In the genomic region with DNA sequence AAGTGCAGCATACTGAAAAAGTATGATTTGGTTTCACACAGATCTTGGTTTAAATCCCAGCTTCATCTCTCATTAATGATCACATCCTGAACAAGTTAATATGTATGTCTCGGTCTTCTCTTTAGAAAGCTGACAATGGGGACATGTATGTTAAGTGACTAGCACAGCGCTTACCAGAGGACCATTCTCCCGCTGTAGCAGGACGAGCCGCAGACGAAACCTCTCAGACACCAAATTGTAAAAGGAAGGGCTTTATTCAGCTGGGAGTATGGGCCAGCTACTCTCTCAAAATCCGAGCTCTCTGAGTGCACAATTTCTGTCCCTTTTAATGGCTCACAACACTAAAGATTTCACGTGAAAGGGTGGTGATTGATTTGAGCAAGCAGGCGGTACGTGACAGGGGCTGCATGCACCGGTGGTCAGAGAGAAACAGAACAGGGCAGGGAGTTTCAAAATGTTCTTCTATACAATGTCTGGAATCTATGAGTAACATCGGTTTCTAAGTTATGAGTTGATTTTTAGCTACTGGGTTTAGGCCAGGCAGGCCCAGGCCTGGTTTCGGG, we compare ENCODE assay signal across 24 cellular contexts.
DNase-seq lines count a peak whose midpoint lies in the region; FAIRE-seq and TF ChIP-seq lines count a peak whose summit lies in the region.
"Had no signal": no experiment of that assay in that cellular context is flagged by ENCODE, and none has a peak within 500 bp of the region (broad histone marks: within the 10 kb centered on the region; RNA-seq: fewer than 3 reads in every experiment).

No MANE protein-coding gene starts in this region.

- no peaks in the 10 kb centered on the region for H3K9me2 ChIP-seq in hepatocyte (replicated peaks; ENCODE audit: insufficient read depth)

- H3K4me2 ChIP-seq in hepatocyte = no peak overlapping the region
- no peak overlapping the region for H3K4me2 ChIP-seq in neural progenitor cell

- H3K27ac ChIP-seq in C4-2B (peak overlapping the region; percentile 84), hepatocyte (peak overlapping the region; percentile 37), neural progenitor cell (no peak overlapping the region)
- H3K27ac ChIP-seq: GM23248 had no signal

- no peaks in the 10 kb centered on the region for H3K9me3 ChIP-seq in hepatocyte (ENCODE audit: low read depth)
- no peaks in the 10 kb centered on the region for H3K9me3 ChIP-seq in neural progenitor cell (ENCODE audit: low read depth)
- H3K9me3 ChIP-seq: MG63 had no signal

- 79% methylated on average over 13 of the region's 13 CpGs for WGBS in hepatocyte (ENCODE audit: low lambda C conversion rate, missing lambda C conversion rate)

- H3K79me2 ChIP-seq in hepatocyte (no peaks in the 10 kb centered on the region), neural progenitor cell (ENCODE audit: low read depth) (no peaks in the 10 kb centered on the region)

- H3K36me3 ChIP-seq in hepatocyte (replicated peaks; ENCODE audit: insufficient read depth, low read depth) (no peaks in the 10 kb centered on the region), neural progenitor cell (no peaks in the 10 kb centered on the region)
- H3K36me3 ChIP-seq: MG63 had no signal

- no peaks in the 10 kb centered on the region for H3K4me1 ChIP-seq in hepatocyte (ENCODE audit: insufficient read depth)
- peaks cover 20% of the 10 kb centered on the region for H3K4me1 ChIP-seq in neural progenitor cell

- peaks cover 2% of the 10 kb centered on the region for H3K27me3 Mint-ChIP-seq in neural progenitor cell (ENCODE audit: insufficient read depth, low read depth)
- H3K27me3 Mint-ChIP-seq: IgD-negative memory B cell had no signal

- no peaks in the 10 kb centered on the region for H3K9me3 Mint-ChIP-seq in neural progenitor cell
- H3K9me3 Mint-ChIP-seq: IgD-negative memory B cell had no signal

- H2AFZ ChIP-seq in hepatocyte = no peak overlapping the region
- peak overlapping the region; percentile 69 for H2AFZ ChIP-seq in neural progenitor cell (replicated peaks)
- H2AFZ ChIP-seq: GM23248 had no signal

- peaks cover 14% of the 10 kb centered on the region for H3K4me1 Mint-ChIP-seq in neural progenitor cell
- H3K4me1 Mint-ChIP-seq: IgD-negative memory B cell had no signal

- peak overlapping the region; percentile 97 for H3K27ac Mint-ChIP-seq in neural progenitor cell
- H3K27ac Mint-ChIP-seq: IgD-negative memory B cell had no signal

- no peaks in the 10 kb centered on the region for H3K36me3 Mint-ChIP-seq in neural progenitor cell
- H3K36me3 Mint-ChIP-seq: IgD-negative memory B cell had no signal

- DNase-seq in RCC 7860 (ENCODE audit: low spot score) (peak; percentile 52), hepatocyte (ENCODE audit: low spot score) (no peak), neural progenitor cell (ENCODE audit: low spot score) (no peak), NCI-H2196 treated with DMSO at 0.1 percent for 48 hours (lab: John Stamatoyannopoulos, UW; ENCODE audit: unreplicated experiment) (no peak), NCI-H524 (lab: John Stamatoyannopoulos, UW) (no peak), NCI-H2171 treated with DMSO at 0.1 percent for 48 hours (lab: John Stamatoyannopoulos, UW) (no peak)
- no peak for DNase-seq in stimulated activated CD4-positive, alpha-beta T cell treated with anti-CD3 and anti-CD28 coated beads, Interleukin-2, amount 100 ng/mL, for 48 hours
- DNase-seq: 8988T, DMS 273 treated with DMSO at 0.1 percent for 48 hours, GF-D8, GM23248, Karpas-422, MG63, NCI-H1092, NCI-H1436 treated with DMSO at 0.1 percent for 48 hours, NCI-H2081, NCI-H226, NCI-H524 treated with DMSO at 0.1 percent for 48 hours, RPMI8226, SHP77 treated with DMSO at 0.1 percent for 48 hours had no signal

- H3K4me3 ChIP-seq in hepatocyte = no peak overlapping the region
- H3K4me3 ChIP-seq in neural progenitor cell = no peak overlapping the region
- H3K4me3 ChIP-seq: GM23248, MG63 had no signal

- no peak overlapping the region for H3K9ac ChIP-seq in neural progenitor cell
- H3K9ac ChIP-seq: GM23248 had no signal

- H3K4me3 Mint-ChIP-seq in neural progenitor cell = no peak overlapping the region
- H3K4me3 Mint-ChIP-seq: IgD-negative memory B cell had no signal

- H4K20me1 ChIP-seq in hepatocyte (ENCODE audit: insufficient read depth, poor library complexity, severe bottlenecking) = no peaks in the 10 kb centered on the region
- no peaks in the 10 kb centered on the region for H4K20me1 ChIP-seq in neural progenitor cell (ENCODE audit: low read depth)

- TF ChIP-seq CTCF in C4-2B (conservative IDR thresholded peaks at IDR 0.05) (no peak), hepatocyte (IDR thresholded peaks at IDR 0.05; ENCODE audit: poor library complexity) (no peak), neural progenitor cell (IDR thresholded peaks at IDR 0.05) (no peak)

- no peaks in the 10 kb centered on the region for H3F3A ChIP-seq in neural progenitor cell (ENCODE audit: low read depth)

- FAIRE-seq in RCC 7860 (lab: Jason Lieb, UNC) = peak; percentile 91
- FAIRE-seq: GM19239, HTR-8/SVneo had no signal

- H3K27me3 ChIP-seq in hepatocyte (no peaks in the 10 kb centered on the region), neural progenitor cell (no peaks in the 10 kb centered on the region)
- H3K27me3 ChIP-seq: MG63 had no signal
